In the genomic region with DNA sequence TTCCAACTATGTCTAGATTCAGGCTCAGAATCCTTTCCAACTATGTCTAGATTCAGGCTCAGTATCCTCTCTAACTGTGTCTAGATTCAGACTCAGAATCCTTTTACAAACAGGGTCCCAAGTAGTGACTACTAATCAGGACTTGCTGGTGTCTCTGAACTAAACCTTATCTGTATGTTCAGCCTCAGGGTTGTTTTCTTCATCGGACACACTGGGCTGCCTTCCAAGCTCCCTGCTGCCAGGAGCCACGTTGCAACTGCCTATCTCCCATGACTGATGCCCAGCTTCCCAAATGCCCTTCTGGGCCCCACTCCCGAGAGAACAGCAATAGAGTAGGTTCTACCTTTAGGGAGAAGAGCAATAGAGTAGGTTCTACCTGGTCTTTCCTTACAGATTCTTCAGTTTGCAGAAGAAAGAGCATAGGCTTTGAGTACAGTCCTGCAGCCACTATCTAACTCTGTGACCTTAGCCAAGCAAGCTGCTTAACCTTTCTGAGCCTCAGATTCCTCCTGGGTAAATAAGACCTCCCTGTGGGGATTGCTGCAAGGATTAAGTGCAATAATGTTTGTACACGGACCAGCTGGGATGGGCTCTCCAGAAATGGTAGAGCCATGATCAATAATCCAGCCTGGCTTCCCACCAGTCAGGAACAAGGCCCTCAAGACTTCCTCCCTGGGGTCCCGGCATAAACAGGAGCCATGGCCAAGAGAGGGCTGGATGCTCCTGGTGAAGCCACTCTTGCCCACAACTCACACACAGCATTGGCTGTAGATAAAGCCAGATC, we compare ENCODE assay signal across 20 cellular contexts.
A peak's percentile ranks its signal among the peaks of the same experiment; 100 is the strongest.
DNase-seq lines count a peak whose midpoint lies in the region; ATAC-seq and TF ChIP-seq lines count a peak whose summit lies in the region.
"Had no signal": no experiment of that assay in that cellular context is flagged by ENCODE, and none has a peak within 500 bp of the region (broad histone marks: within the 10 kb centered on the region; RNA-seq: fewer than 3 reads in every experiment).

No MANE protein-coding gene starts in this region.

- peaks cover 0 to 89% (median 78%) of the 10 kb centered on the region in 7 donors for H3K27me3 ChIP-seq in heart right ventricle
- H3K27me3 ChIP-seq: BLaER1 had no signal

- peak; percentile 79 for DNase-seq in NCI-H1092 treated with DMSO at 0.1 percent for 48 hours (lab: John Stamatoyannopoulos, UW)
- DNase-seq in NCI-H1092 (lab: John Stamatoyannopoulos, UW): no peak
- DNase-seq in COR-L47 (lab: John Stamatoyannopoulos, UW): peak; percentile 64
- peak; percentile 30 for DNase-seq in SK-MEL-5 (ENCODE audit: low read depth, low spot score)
- peak; percentile 23 to 33 for DNase-seq in heart right ventricle
- no peak for DNase-seq in NCI-H187 treated with DMSO at 0.1 percent for 48 hours (lab: John Stamatoyannopoulos, UW)
- DNase-seq in middle frontal gyrus (ENCODE audit: extremely low spot score, low spot score): no peak
- DNase-seq: activated CD8-positive, alpha-beta T cell treated with anti-CD3 and anti-CD28 coated beads, Interleukin-2, amount 10 ng/mL, durations not matched to agents 7 days and 5 days; activated T-cell treated with anti-CD3 and anti-CD28 coated beads, Interleukin-2, amount 50 U/mL, for 4 hours; dermis blood vessel endothelial cell; foreskin keratinocyte; left lung; MM.1S; NCI-H1930; NK-92 treated with Interleukin-12 subunit alpha and Interleukin-12 subunit beta, amount 100 ng/mL, for 24 hours; stimulated activated naive CD4-positive, alpha-beta T cell treated with Interleukin-2 at 50 U/mL for 16 hours; trophoblast cell had no signal

- no peak overlapping the region for H3K4me3 ChIP-seq in heart right ventricle
- H3K4me3 ChIP-seq: BLaER1, left lung had no signal

- WGBS in heart right ventricle, 2 donors: 35% methylated on average over 5 of the region's 5 CpGs

- intact Hi-C loops in heart right ventricle (cut with DNase I): loop anchor here in 7 of 10 donors (10.0 kb wide), 4 partner anchors 255 to 605 kb away; no protein-coding TSS in a partner anchor

- no peak overlapping the region for H3K27ac ChIP-seq in heart right ventricle
- H3K27ac ChIP-seq: BLaER1, foreskin keratinocyte, left lung had no signal

- ATAC-seq in heart right ventricle (peak in 3 of 8 donors; percentile 55 to 67 (median 56)), HG03045 (IDR thresholded peaks at IDR 0.05; ENCODE audit: unreplicated experiment) (no peak)
- ATAC-seq: activated CD8-positive, alpha-beta T cell treated with anti-CD3 and anti-CD28 coated beads, Interleukin-2, amount 10 ng/mL, durations not matched to agents 7 days and 5 days; activated T-cell treated with anti-CD3 and anti-CD28 coated beads, Interleukin-2, amount 50 U/mL, for 4 hours; foreskin keratinocyte; left lung; right cardiac atrium had no signal

- TF ChIP-seq CTCF in heart right ventricle (IDR thresholded peaks at IDR 0.05): no peak

- peaks cover 0 to 5% (median 0%) of the 10 kb centered on the region in 9 donors for H3K4me1 ChIP-seq in heart right ventricle
- H3K4me1 ChIP-seq: BLaER1, foreskin keratinocyte, left lung had no signal

- no peaks in the 10 kb centered on the region for H3K9me3 ChIP-seq in heart right ventricle
- H3K9me3 ChIP-seq: BLaER1, left lung had no signal

- in situ Hi-C loops in SK-MEL-5 (cut with HindIII; ENCODE audit: low pct_unique_long_range_greater_than_20kb, low sequenced_read_pairs): no loop called here

- no peaks in the 10 kb centered on the region for H3K36me3 ChIP-seq in heart right ventricle
- H3K36me3 ChIP-seq: BLaER1, left lung had no signal

Comparison
In these comparisons a context has a peak if more than half of its experiments do, and no peak if none do; other contexts are left out.
1. DNase-seq: peak in NCI-H1092 treated with DMSO at 0.1 percent for 48 hours (single experiment), COR-L47 (single experiment), SK-MEL-5 (single experiment) and heart right ventricle (2 of 2); none in NCI-H1092 (single experiment), NCI-H187 treated with DMSO at 0.1 percent for 48 hours (single experiment) and middle frontal gyrus (single experiment).